Comparison of ENCODE assay signal across 26 cellular contexts in genomic region chr1:114594046-114594445, GRCh38.
"Had no signal": no experiment of that assay in that cellular context is flagged by ENCODE, and none has a peak within 500 bp of the region (broad histone marks: within the 10 kb centered on the region; RNA-seq: fewer than 3 reads in every experiment).

No MANE protein-coding gene starts in this region.

- H3K4me1 ChIP-seq: ascending aorta, breast epithelium had no signal

- H3K4me3 ChIP-seq: ascending aorta, breast epithelium, cardiac muscle cell, coronary artery, dorsolateral prefrontal cortex had no signal

- DNase-seq: activated CD4-positive, alpha-beta memory T cell treated with anti-CD3 and anti-CD28 coated beads for 36 hours; activated CD4-positive, alpha-beta T cell treated with anti-CD3 and anti-CD28 coated beads for 36 hours; activated CD4-positive, alpha-beta T cell treated with anti-CD3 and anti-CD28 coated beads, Interleukin-2, amount 10 ng/mL, durations not matched to agents 24 days and 14 days; activated CD4-positive, CD25-positive, alpha-beta regulatory T cell; activated CD4-positive, CD25-positive, alpha-beta regulatory T cell treated with anti-CD3 and anti-CD28 coated beads, Interleukin-2, amount 50 U/mL, for 72 hours; activated CD8-positive, alpha-beta memory T cell treated with anti-CD3 and anti-CD28 coated beads, Interleukin-2, amount 10 ng/mL, durations not matched to agents 7 days and 5 days; activated CD8-positive, alpha-beta memory T cell treated with anti-CD3 and anti-CD28 coated beads, Interleukin-2, amount 50 U/mL, for 4 hours; activated CD8-positive, alpha-beta T cell treated with anti-CD3 and anti-CD28 coated beads, Interleukin-2, amount 10 ng/mL, durations not matched to agents 7 days and 5 days; activated gamma-delta T cell; activated naive CD4-positive, alpha-beta T cell; activated naive CD4-positive, alpha-beta T cell treated with anti-CD3 and anti-CD28 coated beads, Interleukin-2, amount 10 ng/mL, durations not matched to agents 7 days and 5 days; activated naive CD8-positive, alpha-beta T cell treated with anti-CD3 and anti-CD28 coated beads, Interleukin-2, amount 10 ng/mL, durations not matched to agents 7 days and 5 days; activated T-cell treated with anti-CD3 and anti-CD28 coated beads, Interleukin-2, amount 50 U/mL, for 1 hour; activated T-cell treated with anti-CD3 and anti-CD28 coated beads, Interleukin-2, amount 50 U/mL, for 72 hours; dorsolateral prefrontal cortex; effector memory CD4-positive, alpha-beta T cell; endodermal cell; foreskin fibroblast; glutamatergic neuron; T-helper 2 cell had no signal

- H3K9me3 ChIP-seq: ascending aorta, breast epithelium had no signal

- H3K36me3 ChIP-seq: breast epithelium, cardiac muscle cell had no signal

- H3K27me3 ChIP-seq: ascending aorta, breast epithelium, cardiac muscle cell had no signal

- ATAC-seq: activated CD4-positive, alpha-beta T cell treated with anti-CD3 and anti-CD28 coated beads for 36 hours; activated CD8-positive, alpha-beta memory T cell treated with anti-CD3 and anti-CD28 coated beads, Interleukin-2, amount 10 ng/mL, durations not matched to agents 7 days and 5 days; activated CD8-positive, alpha-beta T cell treated with anti-CD3 and anti-CD28 coated beads, Interleukin-2, amount 10 ng/mL, durations not matched to agents 7 days and 5 days; activated naive CD4-positive, alpha-beta T cell treated with anti-CD3 and anti-CD28 coated beads, Interleukin-2, amount 50 U/mL, for 72 hours; activated T-cell treated with anti-CD3 and anti-CD28 coated beads, Interleukin-2, amount 50 U/mL, for 72 hours; esophagus mucosa had no signal

- H3K27ac ChIP-seq: ascending aorta, breast epithelium, cardiac muscle cell, coronary artery, dorsolateral prefrontal cortex had no signal
